In the genomic region with DNA sequence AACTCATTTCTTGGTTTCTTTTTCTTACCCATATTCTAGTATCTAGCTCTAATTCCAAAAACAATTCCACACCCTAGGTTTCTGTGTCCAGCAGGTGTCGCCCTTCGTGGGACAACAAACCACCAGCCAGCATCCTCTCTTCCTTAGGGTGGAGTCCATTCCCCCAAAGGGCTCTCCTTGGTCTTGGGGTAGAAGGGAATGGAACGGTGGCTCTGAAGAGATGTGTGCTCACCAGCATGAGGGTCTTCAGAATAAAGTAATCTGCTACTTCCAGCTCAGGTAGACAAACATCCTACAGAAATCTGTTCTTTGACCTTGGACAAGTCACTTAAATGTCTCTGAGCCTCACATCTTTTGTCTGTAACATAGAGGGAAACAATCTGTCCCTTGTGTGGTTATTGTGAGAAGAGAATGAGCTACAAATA, we compare ENCODE assay signal across 9 cellular contexts. TPM values are rescaled to one million over a fixed set of nuclear protein-coding genes. Genes with fewer than 3 reads are reported as not detected.
DNase-seq lines count a peak whose midpoint lies in the region; ATAC-seq and TF ChIP-seq lines count a peak whose summit lies in the region.
"Had no signal": no experiment of that assay in that cellular context is flagged by ENCODE, and none has a peak within 500 bp of the region (broad histone marks: within the 10 kb centered on the region; RNA-seq: fewer than 3 reads in every experiment).

No MANE protein-coding gene starts in this region.

- no peaks in the 10 kb centered on the region for H3K4me1 ChIP-seq in breast epithelium

- TF ChIP-seq POLR2A in breast epithelium (IDR thresholded peaks at IDR 0.05): no peak

- no peak for ATAC-seq in HG03097 (IDR thresholded peaks at IDR 0.05; ENCODE audit: low FRiP score, unreplicated experiment)

- no peaks in the 10 kb centered on the region for H3K36me3 ChIP-seq in WERI-Rb-1
- no peaks in the 10 kb centered on the region for H3K36me3 ChIP-seq in breast epithelium

- H3K4me3 ChIP-seq in WERI-Rb-1 (ENCODE audit: low read depth, low read length) (no peak overlapping the region), breast epithelium (no peak overlapping the region)
- H3K4me3 ChIP-seq: BLaER1 had no signal

- intact Hi-C loops in breast epithelium (cut with DNase I; ENCODE audit: low total_unique reads): no loop called here

- DNase-seq in NCI-H1092 treated with DMSO at 0.1 percent for 48 hours (lab: John Stamatoyannopoulos, UW): peak; percentile 28
- no peak for DNase-seq in NCI-H1092 (lab: John Stamatoyannopoulos, UW)
- DNase-seq in NCI-H2029 treated with DMSO at 0.1 percent for 48 hours (lab: John Stamatoyannopoulos, UW): peak; percentile 66
- peak; percentile 85 for DNase-seq in WERI-Rb-1
- peak; percentile 58 to 72 for DNase-seq in breast epithelium (ENCODE audit: low spot score in 2 of 2)
- peak; percentile 67 for DNase-seq in iris pigment epithelial cell (ENCODE audit: low read depth)
- DNase-seq in stimulated activated CD4-positive, alpha-beta T cell treated with anti-CD3 and anti-CD28 coated beads, Interleukin-15, amount 100 ng/mL, for 48 hours (ENCODE audit: low read depth in 2 of 2): peak; percentile 42 to 70

- TF ChIP-seq CTCF in WERI-Rb-1 (IDR thresholded peaks at IDR 0.05; ENCODE audit: low read depth, low read length) (peak; percentile 90), breast epithelium (IDR thresholded peaks at IDR 0.05) (peak; percentile 36 to 76 (median 69))

- H3K27ac ChIP-seq in WERI-Rb-1 (no peak overlapping the region), breast epithelium (no peak overlapping the region)
- H3K27ac ChIP-seq: BLaER1 had no signal

- H3K27me3 ChIP-seq in WERI-Rb-1 (ENCODE audit: insufficient read depth, low read depth, severe bottlenecking) (no peaks in the 10 kb centered on the region), breast epithelium (no peaks in the 10 kb centered on the region)
- H3K27me3 ChIP-seq: BLaER1 had no signal

- H3K9me3 ChIP-seq in WERI-Rb-1 (ENCODE audit: severe bottlenecking) (no peaks in the 10 kb centered on the region), breast epithelium (no peaks in the 10 kb centered on the region)
- H3K9me3 ChIP-seq: BLaER1 had no signal

RNA-seq across cellular contexts. Expression of gene HLA-DMB, which starts 7.2 kb away (rescaled TPM):
- 10 to 100 TPM; 16.4 to 52.0 (median 34.6) TPM for total RNA-seq in breast epithelium

RNA-seq across cellular contexts. Expression of gene HLA-DMA, which starts 19.2 kb away (rescaled TPM):
- total RNA-seq in breast epithelium: 10 to 100 TPM; 28.5 to 41.9 (median 30.9) TPM

RNA-seq across cellular contexts. Expression of gene BRD2, which starts 34.7 kb away (rescaled TPM):
- 100 to 1,000 TPM; 111 to 159 (median 122) TPM for total RNA-seq in breast epithelium
